ENCODE assay signal across 8 cellular contexts in the genomic region with DNA sequence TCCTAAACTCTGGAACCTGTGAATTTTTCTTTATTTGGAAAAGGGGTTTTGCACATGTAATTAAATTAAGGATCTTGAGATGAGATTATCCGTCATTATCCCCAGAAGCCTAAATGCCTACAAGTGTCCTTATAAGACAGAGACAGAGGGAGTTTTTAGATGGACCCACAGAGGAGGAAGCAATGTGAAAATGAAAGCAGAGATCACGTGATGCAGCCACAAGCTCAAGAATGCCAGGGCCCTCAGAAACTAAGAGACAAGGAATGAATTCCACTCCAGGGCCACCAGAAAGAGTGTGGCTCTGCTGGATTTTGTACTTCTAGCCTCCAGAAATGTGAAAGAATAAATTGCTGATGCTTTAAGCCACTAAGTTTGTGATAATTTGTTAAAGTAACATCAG.
DNase-seq lines count a peak whose midpoint lies in the region; ATAC-seq and TF ChIP-seq lines count a peak whose summit lies in the region.

No MANE protein-coding gene starts in this region.

- peak overlapping the region; percentile 16 for H3K4me3 Mint-ChIP-seq in T-helper 2 cell treated with Interferon-gamma antibody and Interleukin-4, amounts not matched to agents 5 μg/mL and 100 μg/mL, for 36 hours

- H3K27ac ChIP-seq in hepatocyte (peak overlapping the region; percentile 70), transverse colon (peak overlapping the region in 3 of 4 donors; percentile 37 to 54 (median 47))

- no peaks in the 10 kb centered on the region for H3K9me3 ChIP-seq in hepatocyte (ENCODE audit: low read depth)
- H3K9me3 ChIP-seq in transverse colon = no peaks in the 10 kb centered on the region

- TF ChIP-seq EP300 in transverse colon (IDR thresholded peaks at IDR 0.05; ENCODE audit: low read depth) = no peak

- H3K4me1 Mint-ChIP-seq in T-helper 2 cell treated with Interferon-gamma antibody and Interleukin-4, amounts not matched to agents 5 μg/mL and 100 μg/mL, for 36 hours (ENCODE audit: low read depth) = peaks cover 8% of the 10 kb centered on the region

- H2AFZ ChIP-seq in hepatocyte = no peak overlapping the region

- TF ChIP-seq POLR2A in transverse colon (IDR thresholded peaks at IDR 0.05) = no peak

- TF ChIP-seq CTCF in hepatocyte (IDR thresholded peaks at IDR 0.05; ENCODE audit: poor library complexity) (no peak), transverse colon (IDR thresholded peaks at IDR 0.05) (no peak)

- H3K27me3 Mint-ChIP-seq in T-helper 2 cell treated with Interferon-gamma antibody and Interleukin-4, amounts not matched to agents 5 μg/mL and 100 μg/mL, for 36 hours (ENCODE audit: low read depth) = no peaks in the 10 kb centered on the region

- no peaks in the 10 kb centered on the region for H4K20me1 ChIP-seq in hepatocyte (ENCODE audit: insufficient read depth, poor library complexity, severe bottlenecking)

- peak overlapping the region; percentile 1 for H3K27ac Mint-ChIP-seq in T-helper 2 cell treated with Interferon-gamma antibody and Interleukin-4, amounts not matched to agents 5 μg/mL and 100 μg/mL, for 36 hours

- intact Hi-C loops in transverse colon (cut with DNase I; ENCODE audit: low total_unique reads) = no loop called here

- no peak overlapping the region for H3K4me2 ChIP-seq in hepatocyte

- H3K36me3 ChIP-seq in hepatocyte (replicated peaks; ENCODE audit: insufficient read depth, low read depth) (no peaks in the 10 kb centered on the region), transverse colon (no peaks in the 10 kb centered on the region)

- peak; percentile 66 for ATAC-seq in GM18858 (IDR thresholded peaks at IDR 0.05; ENCODE audit: unreplicated experiment)
- peak; percentile 65 for ATAC-seq in HG03039 (IDR thresholded peaks at IDR 0.05; ENCODE audit: unreplicated experiment)

- no peaks in the 10 kb centered on the region for H3K27me3 ChIP-seq in hepatocyte
- no peaks in the 10 kb centered on the region for H3K27me3 ChIP-seq in transverse colon

- H3K9me2 ChIP-seq in hepatocyte (replicated peaks; ENCODE audit: insufficient read depth) = no peaks in the 10 kb centered on the region

- WGBS in hepatocyte (ENCODE audit: low lambda C conversion rate, missing lambda C conversion rate) = 68% methylated on average over 2 of the region's 2 CpGs
- WGBS in transverse colon (ENCODE audit: low coverage in 1 of 2), 2 donors = 56% methylated on average over 2 of the region's 2 CpGs; no CpG with 5 or more reads in 1 of the 2 donors

- H3K4me3 ChIP-seq in hepatocyte = no peak overlapping the region
- H3K4me3 ChIP-seq in transverse colon = no peak overlapping the region

- peaks cover 16% of the 10 kb centered on the region for H3K4me1 ChIP-seq in hepatocyte (ENCODE audit: insufficient read depth)
- H3K4me1 ChIP-seq in transverse colon = peaks cover 0 to 12% (median 0%) of the 10 kb centered on the region in 4 donors

- DNase-seq in T-helper 2 cell treated with Interferon-gamma antibody and Interleukin-4, amounts not matched to agents 5 μg/mL and 100 μg/mL, for 36 hours (ENCODE audit: low spot score) = no peak
- peak; percentile 57 for DNase-seq in hepatocyte (ENCODE audit: low spot score)
- peak; percentile 18 for DNase-seq in transverse colon
- no peak for DNase-seq in stimulated activated CD4-positive, alpha-beta T cell treated with anti-CD3 and anti-CD28 coated beads, Interleukin-4, amount 100 ng/mL, for 1 hour
- DNase-seq in activated CD4-positive, alpha-beta T cell treated with anti-CD3 and anti-CD28 coated beads for 1 hour = no peak
- DNase-seq in DMS 273 (lab: John Stamatoyannopoulos, UW; ENCODE audit: unreplicated experiment) = no peak

- H3K36me3 Mint-ChIP-seq in T-helper 2 cell treated with Interferon-gamma antibody and Interleukin-4, amounts not matched to agents 5 μg/mL and 100 μg/mL, for 36 hours (ENCODE audit: low read depth) = no peaks in the 10 kb centered on the region

- in situ Hi-C loops in transverse colon (cut with MboI; ENCODE audit: low pct_ligation_motif_present in 1 of 4, low pct_unique_long_range_greater_than_20kb in 1 of 4, low sequenced_read_pairs in 3 of 4) = no loop called here

- H3K9me3 Mint-ChIP-seq in T-helper 2 cell treated with Interferon-gamma antibody and Interleukin-4, amounts not matched to agents 5 μg/mL and 100 μg/mL, for 36 hours = no peaks in the 10 kb centered on the region

- H3K79me2 ChIP-seq in hepatocyte = no peaks in the 10 kb centered on the region

Comparison
In these comparisons a context has a peak if more than half of its experiments do, and no peak if none do; other contexts are left out.
1. DNase-seq: peak in hepatocyte (single experiment) and transverse colon (single experiment); none in T-helper 2 cell treated with Interferon-gamma antibody and Interleukin-4, amounts not matched to agents 5 μg/mL and 100 μg/mL, for 36 hours (single experiment), stimulated activated CD4-positive, alpha-beta T cell treated with anti-CD3 and anti-CD28 coated beads, Interleukin-4, amount 100 ng/mL, for 1 hour (single experiment), activated CD4-positive, alpha-beta T cell treated with anti-CD3 and anti-CD28 coated beads for 1 hour (single experiment) and DMS 273 (single experiment).